In the genomic region with DNA sequence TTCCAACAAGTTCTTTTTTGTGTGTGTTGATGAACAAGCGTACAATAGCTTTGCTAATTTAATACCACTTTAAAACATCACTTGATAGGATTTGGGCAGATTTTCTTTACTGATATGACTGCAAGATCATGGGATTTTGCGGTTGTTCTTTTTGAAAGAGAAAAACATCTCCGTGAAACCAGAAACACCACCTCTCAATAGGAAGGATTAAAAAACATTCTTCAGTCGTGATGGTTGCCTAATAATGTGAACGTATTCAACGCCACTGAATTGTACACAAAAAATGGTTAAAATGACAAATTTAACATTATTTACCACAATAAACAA, we compare ENCODE assay signal across 13 cellular contexts. TPM values are rescaled to one million over a fixed set of nuclear protein-coding genes. Genes with fewer than 3 reads are reported as not detected.
DNase-seq lines count a peak whose midpoint lies in the region; ATAC-seq, FAIRE-seq and TF ChIP-seq lines count a peak whose summit lies in the region.
"Had no signal": no experiment of that assay in that cellular context is flagged by ENCODE, and none has a peak within 500 bp of the region (broad histone marks: within the 10 kb centered on the region; RNA-seq: fewer than 3 reads in every experiment).

No MANE protein-coding gene starts in this region.

- H3K9me3 ChIP-seq in astrocyte (ENCODE audit: insufficient read depth, low read depth, low read length) (no peaks in the 10 kb centered on the region), keratinocyte (ENCODE audit: control insufficient read depth, low read depth, low read length) (no peaks in the 10 kb centered on the region)
- H3K9me3 ChIP-seq: colonic mucosa, pancreas had no signal

- no peaks in the 10 kb centered on the region for H3K36me3 Mint-ChIP-seq in stimulated activated naive CD8-positive, alpha-beta T cell treated with anti-CD3 and anti-CD28 coated beads, Interleukin-15, Interleukin-2, amounts not matched to agents 100 ng/mL and 50 ng/mL, for 24 hours (ENCODE audit: low read depth)
- H3K36me3 Mint-ChIP-seq in astrocyte (ENCODE audit: low read depth, unreplicated experiment) = peaks cover 2% of the 10 kb centered on the region

- H3K9me1 ChIP-seq in keratinocyte (ENCODE audit: control insufficient read depth, extremely low read depth, insufficient read depth, low read length) = no peaks in the 10 kb centered on the region

- H2AFZ ChIP-seq in astrocyte (ENCODE audit: low read depth, low read length) (no peak overlapping the region), keratinocyte (ENCODE audit: control insufficient read depth, low read length) (no peak overlapping the region)

- H3K4me1 ChIP-seq in astrocyte (ENCODE audit: insufficient read depth, low read length) (peaks cover 6% of the 10 kb centered on the region), keratinocyte (ENCODE audit: control insufficient read depth, extremely low read depth, insufficient read depth, low read length) (peaks cover 24% of the 10 kb centered on the region)
- H3K4me1 ChIP-seq: colonic mucosa had no signal

- H3K9ac ChIP-seq in astrocyte (ENCODE audit: low read length) = no peak overlapping the region
- H3K9ac ChIP-seq in keratinocyte (ENCODE audit: control insufficient read depth, extremely low read depth, insufficient read depth, low read length) = peak overlapping the region; percentile 49

- TF ChIP-seq CTCF in astrocyte (IDR thresholded peaks at IDR 0.05; ENCODE audit: insufficient read depth, low read depth, low read length) (no peak), keratinocyte (optimal IDR thresholded peaks at IDR 0.05 in 1 of 3, IDR thresholded peaks at IDR 0.05 in 1 of 3, conservative IDR thresholded peaks at IDR 0.05 in 1 of 3; ENCODE audit: extremely low read depth in 1 of 3, insufficient read depth in 2 of 3, low read length in 3 of 3) (no peak)

- ATAC-seq in stimulated activated naive CD8-positive, alpha-beta T cell treated with anti-CD3 and anti-CD28 coated beads, Interleukin-15, Interleukin-2, amounts not matched to agents 100 U/mL and 50 U/mL, for 24 hours = no peak
- ATAC-seq: pancreas had no signal

- H3K36me3 ChIP-seq in astrocyte (ENCODE audit: insufficient read depth, low read length) = no peaks in the 10 kb centered on the region
- H3K36me3 ChIP-seq in keratinocyte (ENCODE audit: control insufficient read depth in 2 of 2, extremely low read depth in 1 of 2, insufficient read depth in 2 of 2, low read length in 2 of 2) = no peaks in the 10 kb centered on the region
- H3K36me3 ChIP-seq: colonic mucosa, pancreas had no signal

- dilution Hi-C loops in keratinocyte (cut with MboI; ENCODE audit: extremely low pct_ligation_motif_present, low sequenced_read_pairs) = no loop called here

- peak overlapping the region; percentile 52 for H3K27ac Mint-ChIP-seq in stimulated activated naive CD8-positive, alpha-beta T cell treated with anti-CD3 and anti-CD28 coated beads, Interleukin-15, Interleukin-2, amounts not matched to agents 100 ng/mL and 50 ng/mL, for 24 hours
- peak overlapping the region; percentile 47 for H3K27ac Mint-ChIP-seq in astrocyte (ENCODE audit: unreplicated experiment)

- H3K4me2 ChIP-seq in astrocyte (ENCODE audit: low read length) (peak overlapping the region; percentile 31), keratinocyte (ENCODE audit: control insufficient read depth, extremely low read depth, insufficient read depth, low read depth, low read length) (peak overlapping the region; percentile 74)

- peak overlapping the region; percentile 47 for H3K4me3 Mint-ChIP-seq in stimulated activated naive CD8-positive, alpha-beta T cell treated with anti-CD3 and anti-CD28 coated beads, Interleukin-15, Interleukin-2, amounts not matched to agents 100 ng/mL and 50 ng/mL, for 24 hours
- no peak overlapping the region for H3K4me3 Mint-ChIP-seq in astrocyte (ENCODE audit: unreplicated experiment)

- FAIRE-seq in astrocyte (lab: Jason Lieb, UNC) (no peak), keratinocyte (lab: Jason Lieb, UNC) (peak; percentile 52), frontal cortex (lab: Jason Lieb, UNC) (no peak)

- peak overlapping the region; percentile 27 for H3K27ac ChIP-seq in astrocyte (ENCODE audit: low read depth, low read length)
- peak overlapping the region; percentile 72 for H3K27ac ChIP-seq in keratinocyte (ENCODE audit: control insufficient read depth, insufficient read depth, low read length)
- H3K27ac ChIP-seq: colonic mucosa, pancreas had no signal

- no peaks in the 10 kb centered on the region for H3K27me3 ChIP-seq in astrocyte (ENCODE audit: insufficient read depth, low read length)
- H3K27me3 ChIP-seq in keratinocyte (ENCODE audit: control insufficient read depth, extremely low read depth, insufficient read depth, low read length) = no peaks in the 10 kb centered on the region
- H3K27me3 ChIP-seq: colonic mucosa, pancreas had no signal

- DNase-seq in stimulated activated naive CD8-positive, alpha-beta T cell treated with anti-CD3 and anti-CD28 coated beads, Interleukin-15, Interleukin-2, amounts not matched to agents 100 U/mL and 50 U/mL, for 24 hours = no peak
- DNase-seq in astrocyte (ENCODE audit: low read depth) = no peak
- no peak for DNase-seq in keratinocyte (ENCODE audit: low read depth, low spot score)
- DNase-seq in stimulated activated CD4-positive, alpha-beta T cell treated with anti-CD3 and anti-CD28 coated beads, Interleukin-2, amount 100 ng/mL, for 48 hours = no peak
- no peak for DNase-seq in effector CD8-positive, alpha-beta T cell (lab: John Stamatoyannopoulos, UW)
- no peak for DNase-seq in frontal cortex (ENCODE audit: low spot score in 2 of 2)
- no peak for DNase-seq in G401 (ENCODE audit: low spot score)
- DNase-seq: activated CD4-positive, CD25-positive, alpha-beta regulatory T cell treated with anti-CD3 and anti-CD28 coated beads, Interleukin-2, amount 50 U/mL, for 72 hours; colonic mucosa; mesendoderm; NCI-H1105 treated with DMSO at 0.1 percent for 48 hours; pancreas had no signal

- no peaks in the 10 kb centered on the region for H3K27me3 Mint-ChIP-seq in stimulated activated naive CD8-positive, alpha-beta T cell treated with anti-CD3 and anti-CD28 coated beads, Interleukin-15, Interleukin-2, amounts not matched to agents 100 ng/mL and 50 ng/mL, for 24 hours
- no peaks in the 10 kb centered on the region for H3K27me3 Mint-ChIP-seq in astrocyte (ENCODE audit: low read depth, unreplicated experiment)

- H3K79me2 ChIP-seq in astrocyte (ENCODE audit: insufficient read depth, low read length) = peaks cover 90% of the 10 kb centered on the region
- H3K79me2 ChIP-seq in keratinocyte (ENCODE audit: control insufficient read depth, insufficient read depth, low read length) = peaks cover 82% of the 10 kb centered on the region

- in situ Hi-C loops in G401 (cut with HindIII; ENCODE audit: low sequenced_read_pairs) = no loop called here

- H3K9me3 Mint-ChIP-seq in stimulated activated naive CD8-positive, alpha-beta T cell treated with anti-CD3 and anti-CD28 coated beads, Interleukin-15, Interleukin-2, amounts not matched to agents 100 ng/mL and 50 ng/mL, for 24 hours = no peaks in the 10 kb centered on the region
- H3K9me3 Mint-ChIP-seq in astrocyte (ENCODE audit: unreplicated experiment) = no peaks in the 10 kb centered on the region

- H3K4me3 ChIP-seq in astrocyte (ENCODE audit: insufficient read depth, low read depth, low read length) (no peak overlapping the region), keratinocyte (ENCODE audit: control insufficient read depth in 2 of 3, extremely low read depth in 1 of 3, insufficient read depth in 2 of 3, low read depth in 1 of 3, low read length in 3 of 3) (peak overlapping the region in 1 of 3 experiments; percentile 36)
- H3K4me3 ChIP-seq: colonic mucosa, pancreas had no signal

- H4K20me1 ChIP-seq in astrocyte (ENCODE audit: insufficient read depth, low read length) (peaks cover 63% of the 10 kb centered on the region), keratinocyte (ENCODE audit: control insufficient read depth, extremely low read depth, insufficient read depth, low read length) (no peaks in the 10 kb centered on the region)

- H3K4me1 Mint-ChIP-seq in stimulated activated naive CD8-positive, alpha-beta T cell treated with anti-CD3 and anti-CD28 coated beads, Interleukin-15, Interleukin-2, amounts not matched to agents 100 ng/mL and 50 ng/mL, for 24 hours (ENCODE audit: low read depth) = peaks cover 61% of the 10 kb centered on the region
- H3K4me1 Mint-ChIP-seq in astrocyte (ENCODE audit: low read depth, unreplicated experiment) = peaks cover 54% of the 10 kb centered on the region

RNA-seq across cellular contexts. Expression of a gene that starts 19.3 kb away (rescaled TPM):
- total RNA-seq in astrocyte (148 and 152 TPM in 2 replicates), frontal cortex (10.2 TPM)
- 70.9 to 92.1 TPM (median 89.1 TPM) in 3 replicates for polyA plus RNA-seq in keratinocyte
- 60.1 TPM for polyA plus RNA-seq in keratinocyte (2011; ENCODE audit: low read depth)
- 54.0 and 93.4 TPM in 2 replicates for polyA plus RNA-seq in keratinocyte (2011; cell fraction: cytosol; rRNA removed)
- polyA plus RNA-seq in keratinocyte (2011; cell fraction: nucleus; rRNA removed) = 106 and 135 TPM in 2 replicates
- polyA plus RNA-seq in keratinocyte (2012; ENCODE audit: low replicate concordance) = 43.3 and 53.3 TPM in 2 replicates
- 41.3 to 155 TPM (median 84.3 TPM) in 3 replicates for polyA minus RNA-seq in keratinocyte
- 41.4 TPM for polyA minus RNA-seq in keratinocyte (2011; cell fraction: cytosol; rRNA and poly(A)+ RNA removed)
- 83.4 and 167 TPM in 2 replicates for polyA minus RNA-seq in keratinocyte (2011; cell fraction: nucleus; rRNA and poly(A)+ RNA removed)
- total RNA-seq in G401 (2014; rRNA removed; shearing (Covaris generic)) = 8.3 and 13.7 TPM in 2 replicates

Comparison
In these comparisons a context has a peak if more than half of its experiments do, and no peak if none do; other contexts are left out.
1. RNA of a gene that starts 19.3 kb away (total RNA-seq): 148 to 152 TPM in astrocyte; 10.2 TPM in frontal cortex (single experiment) and 8.3 to 13.7 TPM in G401; every median in the first group is over 10 times any median in the second.